ENCODE assay signal across 8 cellular contexts in the genomic region with DNA sequence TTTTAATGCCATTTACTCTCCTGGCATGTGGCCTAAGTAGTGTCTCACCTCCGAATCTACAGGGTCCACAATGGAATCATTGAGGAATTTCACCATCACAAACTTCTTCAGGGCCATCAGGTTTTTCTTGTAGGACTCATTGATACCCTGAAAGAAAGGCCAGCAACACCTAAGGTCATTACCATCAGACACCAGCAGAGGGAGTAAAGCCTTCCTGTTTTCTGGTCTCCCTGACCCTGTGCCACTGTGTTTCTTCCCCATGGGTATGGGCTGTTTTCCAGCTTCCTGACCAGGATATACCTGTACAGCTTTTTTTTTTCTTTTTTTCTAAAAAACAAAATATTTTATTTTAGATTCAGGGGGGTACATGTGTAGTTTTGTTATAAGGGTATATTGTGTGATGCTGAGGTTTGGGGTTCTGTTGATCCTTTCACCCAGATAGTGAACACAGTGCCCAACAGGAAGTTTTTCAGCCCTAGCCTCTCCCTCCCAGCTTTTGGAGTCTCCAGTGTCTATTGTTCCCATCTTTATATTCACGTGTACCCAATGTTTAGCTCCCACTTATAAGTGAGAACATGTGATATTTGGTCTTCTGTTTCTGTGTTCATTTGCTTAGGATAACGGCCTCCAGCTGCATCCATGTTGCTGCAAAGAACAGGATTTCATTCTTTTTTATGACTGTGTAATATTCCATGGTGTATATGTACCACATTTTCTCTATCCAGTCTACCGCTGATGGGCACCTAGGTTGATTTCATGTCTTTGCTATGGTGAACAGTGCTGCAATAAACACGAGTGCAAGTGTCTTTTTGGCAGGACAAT. TPM values are rescaled to one million over a fixed set of nuclear protein-coding genes. Genes with fewer than 3 reads are reported as not detected.
DNase-seq lines count a peak whose midpoint lies in the region; ATAC-seq and TF ChIP-seq lines count a peak whose summit lies in the region.

No MANE protein-coding gene starts in this region.

- H3K36me3 Mint-ChIP-seq in activated CD8-positive, alpha-beta T cell treated with anti-CD3 and anti-CD28 coated beads, Interleukin-2, amount 10 ng/mL, durations not matched to agents 7 days and 5 days (ENCODE audit: low read depth) = peaks cover 45% of the 10 kb centered on the region

- no peak overlapping the region for H2AFZ ChIP-seq in fibroblast of lung (ENCODE audit: low read length)
- no peak overlapping the region for H2AFZ ChIP-seq in osteoblast (ENCODE audit: low read length)

- peaks cover 2% of the 10 kb centered on the region for H3K4me1 Mint-ChIP-seq in activated CD8-positive, alpha-beta T cell treated with anti-CD3 and anti-CD28 coated beads, Interleukin-2, amount 10 ng/mL, durations not matched to agents 7 days and 5 days (ENCODE audit: low read depth)

- H3K9ac ChIP-seq in fibroblast of lung (ENCODE audit: insufficient read depth, low read length) = no peak overlapping the region

- H3K27me3 ChIP-seq in fibroblast of lung (ENCODE audit: control insufficient read depth, insufficient read depth, low read length) (no peaks in the 10 kb centered on the region), osteoblast (ENCODE audit: insufficient read depth, low read length) (no peaks in the 10 kb centered on the region)

- TF ChIP-seq CTCF in fibroblast of lung (conservative IDR thresholded peaks at IDR 0.05 in 1 of 2, IDR thresholded peaks at IDR 0.05 in 1 of 2; ENCODE audit: low read depth in 1 of 2, low read length in 2 of 2) (peak; percentile 66 to 82), osteoblast (IDR thresholded peaks at IDR 0.05; ENCODE audit: extremely low read depth, low read depth, low read length) (peak; percentile 75)

- H3K4me1 ChIP-seq in fibroblast of lung (ENCODE audit: control insufficient read depth, extremely low read depth, insufficient read depth, low read length) = peaks cover 15% of the 10 kb centered on the region
- H3K4me1 ChIP-seq in osteoblast (ENCODE audit: insufficient read depth, low read length) = peaks cover 16% of the 10 kb centered on the region

- peak; percentile 83 for ATAC-seq in activated CD8-positive, alpha-beta T cell treated with anti-CD3 and anti-CD28 coated beads, Interleukin-2, amount 10 ng/mL, durations not matched to agents 7 days and 5 days
- no peak for ATAC-seq in GM21526 (IDR thresholded peaks at IDR 0.05; ENCODE audit: low FRiP score, unreplicated experiment)
- no peak for ATAC-seq in HG02981 (IDR thresholded peaks at IDR 0.05; ENCODE audit: unreplicated experiment)

- no peaks in the 10 kb centered on the region for H3K9me3 ChIP-seq in fibroblast of lung (ENCODE audit: control insufficient read depth, insufficient read depth, low read depth, low read length)
- H3K9me3 ChIP-seq in osteoblast (ENCODE audit: low read depth, low read length) = no peaks in the 10 kb centered on the region

- CTCF ChIA-PET in HEK293T (lab: Yijun Ruan, JAX) = interaction anchor here (0.6 to 1.5 kb wide), 4 partner anchors 18 to 260 kb away, joined by 3 to 6 read pairs (median 3); no protein-coding TSS in a partner anchor
- CTCF ChIA-PET in activated CD8-positive, alpha-beta T cell treated with anti-CD3 and anti-CD28 coated beads, Interleukin-2, amount 10 ng/mL, durations not matched to agents 7 days and 5 days (lab: Charles Lee) = interaction anchor here (0.6 to 4.9 kb wide), 15 partner anchors 10 to 263 kb away, joined by 3 to 49 read pairs (median 4); partner anchors contain the start of gene PPT1

- no peak overlapping the region for H3K27ac Mint-ChIP-seq in activated CD8-positive, alpha-beta T cell treated with anti-CD3 and anti-CD28 coated beads, Interleukin-2, amount 10 ng/mL, durations not matched to agents 7 days and 5 days

- H3K9me3 Mint-ChIP-seq in activated CD8-positive, alpha-beta T cell treated with anti-CD3 and anti-CD28 coated beads, Interleukin-2, amount 10 ng/mL, durations not matched to agents 7 days and 5 days (ENCODE audit: insufficient read depth) = no peaks in the 10 kb centered on the region

- no peaks in the 10 kb centered on the region for H3K27me3 Mint-ChIP-seq in activated CD8-positive, alpha-beta T cell treated with anti-CD3 and anti-CD28 coated beads, Interleukin-2, amount 10 ng/mL, durations not matched to agents 7 days and 5 days (ENCODE audit: low read depth)

- H3K79me2 ChIP-seq in fibroblast of lung (ENCODE audit: control insufficient read depth, insufficient read depth, low read length) (no peaks in the 10 kb centered on the region), osteoblast (ENCODE audit: insufficient read depth, low read length) (no peaks in the 10 kb centered on the region)

- H3K36me3 ChIP-seq in fibroblast of lung (ENCODE audit: control insufficient read depth, insufficient read depth, low read length) = peaks cover 12% of the 10 kb centered on the region
- peaks cover 40% of the 10 kb centered on the region for H3K36me3 ChIP-seq in osteoblast (ENCODE audit: insufficient read depth, low read length)

- DNase-seq in CMK (ENCODE audit: low read depth) (peak; percentile 49), HEK293T (ENCODE audit: extremely low spot score) (peak; percentile 74), NCI-H748 treated with DMSO at 0.1 percent for 48 hours (lab: John Stamatoyannopoulos, UW) (peak; percentile 98), fibroblast of lung (ENCODE audit: low read depth in 2 of 2) (peak; percentile 44 to 50), osteoblast (ENCODE audit: insufficient read length, low spot score, missing footprints) (peak; percentile 47)
- DNase-seq in activated CD8-positive, alpha-beta T cell treated with anti-CD3 and anti-CD28 coated beads, Interleukin-2, amount 10 ng/mL, durations not matched to agents 7 days and 5 days = peak; percentile 75

- H4K20me1 ChIP-seq in fibroblast of lung (ENCODE audit: control insufficient read depth, extremely low read depth, insufficient read depth, low read length) (no peaks in the 10 kb centered on the region), osteoblast (ENCODE audit: insufficient read depth, low read length) (peaks cover 3% of the 10 kb centered on the region)

- H3K4me2 ChIP-seq in fibroblast of lung (ENCODE audit: extremely low read depth, insufficient read depth, low read length) = no peak overlapping the region
- H3K4me2 ChIP-seq in osteoblast (ENCODE audit: insufficient read depth, low read length) = no peak overlapping the region

- H3K4me3 Mint-ChIP-seq in activated CD8-positive, alpha-beta T cell treated with anti-CD3 and anti-CD28 coated beads, Interleukin-2, amount 10 ng/mL, durations not matched to agents 7 days and 5 days = no peak overlapping the region

- no peak overlapping the region for H3K27ac ChIP-seq in fibroblast of lung (ENCODE audit: insufficient read depth, low read length)
- H3K27ac ChIP-seq in osteoblast (ENCODE audit: low read depth, low read length) = no peak overlapping the region

- no peak overlapping the region for H3K4me3 ChIP-seq in fibroblast of lung (replicated peaks in 1 of 4; ENCODE audit: control extremely low read depth in 1 of 4, insufficient read depth in 1 of 4, low read depth in 3 of 4, low read length in 4 of 4)
- H3K4me3 ChIP-seq in osteoblast (ENCODE audit: insufficient read depth, low read length) = no peak overlapping the region

- POLR2A ChIA-PET in HEK293T (lab: Yijun Ruan, JAX) = interaction anchor here (0.6 kb wide), 1 partner anchor 248 kb away, joined by 3 read pairs; no protein-coding TSS in a partner anchor
- POLR2A ChIA-PET in activated CD8-positive, alpha-beta T cell treated with anti-CD3 and anti-CD28 coated beads, Interleukin-2, amount 10 ng/mL, durations not matched to agents 7 days and 5 days (lab: Charles Lee) = no interaction called here

TF ChIP-seq in HEK293T, 16 proteins besides CTCF, POLR2A, EP300 and RAD21:
- TF ChIP-seq ZNF384 (IDR thresholded peaks at IDR 0.05) = no peak
- no peak for TF ChIP-seq ELF4 (IDR thresholded peaks at IDR 0.05)
- TF ChIP-seq CTBP1 (IDR thresholded peaks at IDR 0.05; ENCODE audit: borderline replicate concordance) = no peak
- TF ChIP-seq L3MBTL2 (conservative IDR thresholded peaks at IDR 0.05) = no peak
- TF ChIP-seq LEF1 (IDR thresholded peaks at IDR 0.05; ENCODE audit: borderline replicate concordance) = no peak
- no peak for TF ChIP-seq TARDBP (IDR thresholded peaks at IDR 0.05)
- no peak for TF ChIP-seq NFRKB (IDR thresholded peaks at IDR 0.05)
- no peak for TF ChIP-seq PKNOX1 (IDR thresholded peaks at IDR 0.05)
- no peak for TF ChIP-seq HDGF (IDR thresholded peaks at IDR 0.05; ENCODE audit: borderline replicate concordance)
- no peak for TF ChIP-seq FOXK2 (IDR thresholded peaks at IDR 0.05)
- TF ChIP-seq FOXA1 (IDR thresholded peaks at IDR 0.05) = no peak
- no peak for TF ChIP-seq SUZ12 (IDR thresholded peaks at IDR 0.05)
- TF ChIP-seq ARNT (IDR thresholded peaks at IDR 0.05) = no peak
- TF ChIP-seq BHLHE40 (IDR thresholded peaks at IDR 0.05; ENCODE audit: borderline replicate concordance) = no peak
- no peak for TF ChIP-seq FOXM1 (IDR thresholded peaks at IDR 0.05; ENCODE audit: borderline replicate concordance)
- TF ChIP-seq SP1 (IDR thresholded peaks at IDR 0.05) = no peak

RNA-seq across cellular contexts. Expression of gene PPT1, which starts 18.3 kb away (rescaled TPM):
- total RNA-seq in activated CD8-positive, alpha-beta T cell treated with anti-CD3 and anti-CD28 coated beads, Interleukin-2, amount 10 ng/mL, durations not matched to agents 7 days and 5 days = 10 to 100 TPM; 81.1 to 84.6 TPM
- 39.8 and 41.0 TPM in 2 replicates for total RNA-seq in fibroblast of lung
- polyA plus RNA-seq in fibroblast of lung = 70.0 and 81.1 TPM in 2 replicates
- 62.4 and 66.0 TPM in 2 replicates for polyA plus RNA-seq in fibroblast of lung (2012)
- polyA minus RNA-seq in fibroblast of lung (ENCODE audit: low replicate concordance) = 42.8 and 65.2 TPM in 2 replicates
- total RNA-seq in osteoblast = 40.9 and 43.3 TPM in 2 replicates

RNA-seq across cellular contexts. Expression of gene CAP1, which starts 38.2 kb away (rescaled TPM):
- 100 to 1,000 TPM; 805 to 847 TPM for total RNA-seq in activated CD8-positive, alpha-beta T cell treated with anti-CD3 and anti-CD28 coated beads, Interleukin-2, amount 10 ng/mL, durations not matched to agents 7 days and 5 days
- total RNA-seq in fibroblast of lung (270 and 352 TPM in 2 replicates), osteoblast (384 and 390 TPM in 2 replicates)
- polyA plus RNA-seq in fibroblast of lung = 744 and 836 TPM in 2 replicates
- 489 and 534 TPM in 2 replicates for polyA plus RNA-seq in fibroblast of lung (2012)
- polyA minus RNA-seq in fibroblast of lung (ENCODE audit: low replicate concordance) = 121 and 134 TPM in 2 replicates

Comparison
In these comparisons a context has a peak if more than half of its experiments do, and no peak if none do; other contexts are left out.
1. DNase-seq: peak in every context shown above with its lines; median percentile 98 in NCI-H748 treated with DMSO at 0.1 percent for 48 hours; 75 in activated CD8-positive, alpha-beta T cell treated with anti-CD3 and anti-CD28 coated beads, Interleukin-2, amount 10 ng/mL, durations not matched to agents 7 days and 5 days; 74 in HEK293T; 49 in CMK; 47 in fibroblast of lung; 47 in osteoblast.